ENCODE assay signal across 12 cellular contexts in the genomic region with DNA sequence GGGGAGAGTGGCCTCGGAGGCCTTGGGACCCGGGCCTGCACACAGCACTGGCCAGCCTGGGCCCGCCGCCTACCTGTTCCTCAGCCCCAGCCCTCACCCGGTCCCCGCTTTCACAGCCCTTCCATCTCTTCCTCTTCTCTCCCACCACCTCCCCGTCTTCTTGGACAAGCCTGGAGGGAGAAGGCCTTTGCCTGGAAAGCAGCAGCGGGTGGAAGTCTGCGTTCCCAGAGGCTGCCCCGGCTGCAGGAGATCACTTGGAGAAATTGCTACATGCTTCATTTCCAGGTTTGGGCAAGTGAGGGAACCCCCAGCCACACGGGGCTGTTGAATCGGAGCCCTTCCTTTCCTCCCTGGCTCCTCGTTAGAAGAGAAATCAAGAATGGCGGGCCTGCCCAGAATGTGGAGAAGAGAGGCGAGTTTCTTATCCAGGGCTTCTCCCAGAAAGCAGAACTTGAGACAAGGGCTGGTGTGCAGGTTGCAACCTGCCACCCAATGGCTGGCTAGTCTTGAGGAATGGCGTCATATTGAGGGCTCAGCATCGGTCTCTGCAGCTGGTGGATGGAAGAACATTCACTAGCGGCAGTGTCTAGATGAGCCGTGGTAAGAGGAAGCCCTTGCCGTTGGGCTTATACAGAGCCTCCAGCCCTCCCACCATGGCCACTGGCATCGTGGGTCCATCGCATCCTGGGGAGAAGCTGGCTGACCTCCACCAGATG. TPM values are rescaled to one million over a fixed set of nuclear protein-coding genes. Genes with fewer than 3 reads are reported as not detected.
DNase-seq lines count a peak whose midpoint lies in the region; ATAC-seq and TF ChIP-seq lines count a peak whose summit lies in the region.
"Had no signal": no experiment of that assay in that cellular context is flagged by ENCODE, and none has a peak within 500 bp of the region (broad histone marks: within the 10 kb centered on the region; RNA-seq: fewer than 3 reads in every experiment).

No MANE protein-coding gene starts in this region.

- peaks cover 11 to 17% (median 14%) of the 10 kb centered on the region in 3 donors for H3K4me1 Mint-ChIP-seq in CD8-positive, alpha-beta memory T cell
- no peaks in the 10 kb centered on the region for H3K4me1 Mint-ChIP-seq in CD14-positive monocyte

- no peaks in the 10 kb centered on the region for H3K36me3 ChIP-seq in CD8-positive, alpha-beta memory T cell (ENCODE audit: insufficient read depth, low read length)
- H3K36me3 ChIP-seq in iPS-15b (ENCODE audit: control insufficient read depth, insufficient read depth, low read length) (no peaks in the 10 kb centered on the region), left lung (no peaks in the 10 kb centered on the region)

- H3K9me3 Mint-ChIP-seq in CD8-positive, alpha-beta memory T cell, result no peaks in the 10 kb centered on the region
- H3K9me3 Mint-ChIP-seq in CD14-positive monocyte, result peaks cover 0 to 28% (median 20%) of the 10 kb centered on the region in 7 donors
- H3K9me3 Mint-ChIP-seq: dendritic cell treated with granulocyte-macrophage colony-stimulating factor and Interleukin-4, amounts not matched to agents 40 ng/mL and 50 ng/mL, for 4 days had no signal

- TF ChIP-seq CTCF in left lung (IDR thresholded peaks at IDR 0.05), result no peak
- TF ChIP-seq CTCF in CD14-positive monocyte (IDR thresholded peaks at IDR 0.05), result no peak

- intact Hi-C loops in left lung (cut with DNase I), result loop anchor here in 1 of 2 donors (10.0 kb wide), 1 partner anchor 63 kb away; no protein-coding TSS in a partner anchor
- intact Hi-C loops in CD14-positive monocyte (cut with micrococcal nuclease), result no loop called here

- no peaks in the 10 kb centered on the region for H3K9me3 ChIP-seq in CD8-positive, alpha-beta memory T cell (ENCODE audit: low read length)
- H3K9me3 ChIP-seq in iPS-15b (ENCODE audit: control insufficient read depth, insufficient read depth, low read length) (no peaks in the 10 kb centered on the region), left lung (no peaks in the 10 kb centered on the region)

- H3K27ac ChIP-seq in CD8-positive, alpha-beta memory T cell (ENCODE audit: low read depth, low read length), result no peak overlapping the region
- no peak overlapping the region for H3K27ac ChIP-seq in left lung
- H3K27ac ChIP-seq: C4-2B had no signal

- POLR2A ChIA-PET in CD8-positive, alpha-beta memory T cell (lab: Charles Lee), result no interaction called here

- ATAC-seq in left lung, result no peak
- ATAC-seq in GM19035 (IDR thresholded peaks at IDR 0.05; ENCODE audit: unreplicated experiment), result no peak

- H3K36me3 Mint-ChIP-seq in CD8-positive, alpha-beta memory T cell, result peaks cover 0 to 1% (median 0%) of the 10 kb centered on the region in 3 donors
- H3K36me3 Mint-ChIP-seq in CD14-positive monocyte, result no peaks in the 10 kb centered on the region

- H3K4me1 ChIP-seq in CD8-positive, alpha-beta memory T cell (ENCODE audit: insufficient read depth, low read length), result peaks cover 15% of the 10 kb centered on the region
- H3K4me1 ChIP-seq in iPS-15b (ENCODE audit: control insufficient read depth, insufficient read depth, low read length) (peaks cover 2% of the 10 kb centered on the region), left lung (peaks cover 7 to 8% of the 10 kb centered on the region in 2 donors)

- DNase-seq in 8988T (peak; percentile 25), SK-N-DZ (ENCODE audit: low spot score) (peak; percentile 22), HPDE6-E6E7 (ENCODE audit: extremely low spot score) (no peak), left lung (no peak), CD14-positive monocyte (ENCODE audit: low spot score) (no peak)
- DNase-seq in CD8-positive, alpha-beta memory T cell, result no peak
- DNase-seq: amniotic stem cell, NCI-H2227 treated with DMSO at 0.1 percent for 48 hours had no signal

- peaks cover 0 to 12% of the 10 kb centered on the region in 2 donors for H3K27me3 Mint-ChIP-seq in CD8-positive, alpha-beta memory T cell
- H3K27me3 Mint-ChIP-seq in CD14-positive monocyte (ENCODE audit: low read depth in 3 of 3), result peaks cover 48 to 65% (median 62%) of the 10 kb centered on the region in 3 donors

- H3K4me3 ChIP-seq in CD8-positive, alpha-beta memory T cell (ENCODE audit: low read length), result no peak overlapping the region
- H3K4me3 ChIP-seq in iPS-15b (ENCODE audit: low read depth, low read length), result peak overlapping the region; percentile 15
- no peak overlapping the region for H3K4me3 ChIP-seq in left lung

- CTCF ChIA-PET in CD8-positive, alpha-beta memory T cell (lab: Charles Lee), result no interaction called here

- peak overlapping the region; percentile 55 to 76 (median 68) for H3K4me3 Mint-ChIP-seq in CD8-positive, alpha-beta memory T cell
- H3K4me3 Mint-ChIP-seq in CD14-positive monocyte, result peak overlapping the region in 1 of 2 donors; percentile 78
- H3K4me3 Mint-ChIP-seq: dendritic cell treated with granulocyte-macrophage colony-stimulating factor and Interleukin-4, amounts not matched to agents 40 ng/mL and 50 ng/mL, for 4 days had no signal

- H3K9ac ChIP-seq in iPS-15b (ENCODE audit: low read depth, low read length), result no peak overlapping the region

- H3K27ac Mint-ChIP-seq in CD8-positive, alpha-beta memory T cell, result peak overlapping the region in 1 of 8 donors; percentile 34
- H3K27ac Mint-ChIP-seq in CD14-positive monocyte, result no peak overlapping the region
- H3K27ac Mint-ChIP-seq: dendritic cell treated with granulocyte-macrophage colony-stimulating factor and Interleukin-4, amounts not matched to agents 40 ng/mL and 50 ng/mL, for 4 days had no signal

- no peaks in the 10 kb centered on the region for H3K27me3 ChIP-seq in CD8-positive, alpha-beta memory T cell (ENCODE audit: insufficient read depth, low read length, poor library complexity, severe bottlenecking)
- H3K27me3 ChIP-seq in iPS-15b (ENCODE audit: control insufficient read depth, insufficient read depth, low read length) (peaks cover 3% of the 10 kb centered on the region), left lung (peaks cover 37 to 55% of the 10 kb centered on the region in 2 donors)

RNA-seq across cellular contexts. Expression of gene PDZD4, which starts 1.2 kb away (rescaled TPM):
- 1 to 10 TPM; 1.3 to 2.3 TPM for total RNA-seq in CD8-positive, alpha-beta memory T cell
- 2.1 TPM for polyA plus RNA-seq in CD8-positive, alpha-beta memory T cell
- polyA plus RNA-seq in SK-N-DZ (2014; cell fraction: cytosol; rRNA removed), result 45.5 and 63.5 TPM in 2 replicates
- polyA plus RNA-seq in SK-N-DZ (2014; cell fraction: nucleus; rRNA removed), result 267 and 281 TPM in 2 replicates
- 1 to 10 TPM; 2.3 to 3.5 TPM for total RNA-seq in left lung
- polyA plus RNA-seq in CD14-positive monocyte, result not detected

RNA-seq across cellular contexts. Expression of gene SSR4, which starts 37.1 kb away (rescaled TPM):
- 100 to 1,000 TPM; 158 to 166 TPM for total RNA-seq in CD8-positive, alpha-beta memory T cell
- polyA plus RNA-seq in CD8-positive, alpha-beta memory T cell, result 567 TPM
- 246 and 299 TPM in 2 replicates for polyA plus RNA-seq in SK-N-DZ (2014; cell fraction: cytosol; rRNA removed)
- 114 and 132 TPM in 2 replicates for polyA plus RNA-seq in SK-N-DZ (2014; cell fraction: nucleus; rRNA removed)
- 100 to 1,000 TPM; 295 to 327 TPM for total RNA-seq in left lung
- polyA plus RNA-seq in CD14-positive monocyte, result 100 to 1,000 TPM; 362 to 419 TPM

RNA-seq across cellular contexts. Expression of gene IDH3G, which starts 37.4 kb away (rescaled TPM):
- total RNA-seq in CD8-positive, alpha-beta memory T cell, result 10 to 100 TPM; 54.2 to 61.6 TPM
- polyA plus RNA-seq in CD8-positive, alpha-beta memory T cell, result 109 TPM
- 52.3 and 57.8 TPM in 2 replicates for polyA plus RNA-seq in SK-N-DZ (2014; cell fraction: cytosol; rRNA removed)
- polyA plus RNA-seq in SK-N-DZ (2014; cell fraction: nucleus; rRNA removed), result 86.4 and 96.6 TPM in 2 replicates
- total RNA-seq in left lung, result 10 to 100 TPM; 42.4 to 52.9 TPM
- polyA plus RNA-seq in CD14-positive monocyte, result 100 to 1,000 TPM; 115 to 130 TPM

RNA-seq across cellular contexts. Expression of gene SRPK3, which starts 50.8 kb away (rescaled TPM):
- total RNA-seq in CD8-positive, alpha-beta memory T cell, result not detected
- polyA plus RNA-seq in CD8-positive, alpha-beta memory T cell, result not detected
- polyA plus RNA-seq in SK-N-DZ (2014; cell fraction: cytosol; rRNA removed), result 0.47 and 0.61 TPM in 2 replicates
- 1.2 and 2.8 TPM in 2 replicates for polyA plus RNA-seq in SK-N-DZ (2014; cell fraction: nucleus; rRNA removed)
- total RNA-seq in left lung, result under 1 TPM; 0.55 to 0.60 TPM
- polyA plus RNA-seq in CD14-positive monocyte, result not detected

RNA-seq across cellular contexts. Expression of gene L1CAM, which starts 54.4 kb away (rescaled TPM):
- total RNA-seq in CD8-positive, alpha-beta memory T cell, result under 1 TPM; 0.62 to 0.79 TPM
- 0.38 TPM for polyA plus RNA-seq in CD8-positive, alpha-beta memory T cell
- polyA plus RNA-seq in SK-N-DZ (2014; cell fraction: cytosol; rRNA removed), result 45.6 and 63.6 TPM in 2 replicates
- 53.1 and 95.1 TPM in 2 replicates for polyA plus RNA-seq in SK-N-DZ (2014; cell fraction: nucleus; rRNA removed)
- total RNA-seq in left lung, result under 1 TPM; 0.55 to 0.86 TPM
- not detected for polyA plus RNA-seq in CD14-positive monocyte

Comparison
In these comparisons a context has a peak if more than half of its experiments do, and no peak if none do; other contexts are left out.
1. DNase-seq: peak in 8988T (single experiment) and SK-N-DZ (single experiment); none in CD8-positive, alpha-beta memory T cell (0 of 5), HPDE6-E6E7 (single experiment), left lung (0 of 2) and CD14-positive monocyte (single experiment).